ENCODE assay signal across 8 cellular contexts in the genomic region with DNA sequence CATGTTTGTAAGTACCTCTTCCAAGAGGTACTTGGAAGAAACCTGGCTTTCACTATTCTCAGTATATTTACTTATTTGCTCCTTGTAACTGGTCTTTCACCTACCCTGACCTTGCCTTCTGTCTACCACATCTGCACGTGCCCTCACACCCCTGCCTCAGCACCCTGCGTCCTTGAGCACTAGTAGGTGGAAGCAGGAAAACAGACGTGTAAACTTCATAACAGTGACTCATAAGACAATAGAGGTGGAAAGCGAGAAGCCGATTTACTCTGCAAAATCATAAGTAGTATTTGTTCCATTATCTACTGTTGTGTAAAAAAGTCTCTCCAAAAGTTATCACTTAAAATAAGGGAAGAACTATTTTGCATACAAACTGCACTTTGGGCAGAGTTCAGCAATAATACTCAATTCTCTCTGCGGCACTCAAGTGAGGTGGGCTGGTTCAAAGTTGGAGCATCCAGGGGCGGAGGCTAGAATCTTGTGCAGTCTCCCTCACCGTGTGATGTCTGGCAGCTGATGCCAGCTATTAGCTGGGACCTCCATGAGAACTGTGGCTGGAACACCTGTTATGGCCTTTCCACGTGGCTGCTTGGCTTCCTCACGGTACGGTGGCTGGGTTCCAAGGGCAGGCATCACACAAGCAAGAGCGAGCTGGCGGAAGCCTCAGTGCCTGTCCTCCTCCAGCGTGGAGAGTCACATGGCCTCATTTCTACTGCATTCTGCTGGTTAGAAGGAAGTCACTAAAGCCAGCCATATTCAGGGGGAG. TPM values are rescaled to one million over a fixed set of nuclear protein-coding genes. Genes with fewer than 3 reads are reported as not detected.
DNase-seq lines count a peak whose midpoint lies in the region; ATAC-seq and TF ChIP-seq lines count a peak whose summit lies in the region.

No MANE protein-coding gene starts in this region.

- peak; percentile 79 to 86 for DNase-seq in HL-60 (ENCODE audit: low read depth in 1 of 2, low spot score in 1 of 2)
- peak; percentile 45 to 79 (median 69) for DNase-seq in T-cell
- DNase-seq in anterior cingulate cortex (lab: John Stamatoyannopoulos, UW): peak in 51 of 58 donors; percentile 3 to 75 (median 35)
- DNase-seq in lower leg skin (ENCODE audit: low spot score in 2 of 2): peak; percentile 77 to 91
- DNase-seq in stimulated activated CD8-positive, alpha-beta memory T cell treated with anti-CD3 and anti-CD28 coated beads, Interleukin-4, amount 100 ng/mL, for 1 hour (ENCODE audit: low read depth in 2 of 2, low spot score in 1 of 2): peak; percentile 25 to 39
- no peak for DNase-seq in superior temporal gyrus (ENCODE audit: extremely low spot score)

- H3K4me3 ChIP-seq in HL-60 (replicated peaks; ENCODE audit: insufficient read depth, low read length): no peak overlapping the region
- no peak overlapping the region for H3K4me3 ChIP-seq in lower leg skin (ENCODE audit: low read depth, poor library complexity, severe bottlenecking)

- POLR2A ChIA-PET in T-cell (lab: Charles Lee): interaction anchor here (0.5 to 0.6 kb wide), 3 partner anchors 18 to 273 kb away, joined by 3 to 4 read pairs (median 3); no protein-coding TSS in a partner anchor

- peak overlapping the region; percentile 76 to 83 (median 79) for H3K4me3 Mint-ChIP-seq in T-cell

- peak overlapping the region; percentile 91 to 92 for H3K27ac Mint-ChIP-seq in T-cell

- CTCF ChIA-PET in T-cell (lab: Charles Lee): interaction anchor here in 1 of 2 donors (1.0 to 1.5 kb wide), 3 partner anchors 11 to 32 kb away, joined by 3 to 7 read pairs (median 3); no protein-coding TSS in a partner anchor

- WGBS in lower leg skin, 2 donors: 28 to 29% methylated on average over 14 of the region's 14 CpGs

- peaks cover 9% of the 10 kb centered on the region for H3K36me3 Mint-ChIP-seq in T-cell

- no peak for TF ChIP-seq POLR2A in lower leg skin (IDR thresholded peaks at IDR 0.05)

- no peaks in the 10 kb centered on the region for H3K27me3 ChIP-seq in HL-60 (ENCODE audit: insufficient read depth, poor library complexity, severe bottlenecking)

- ATAC-seq in GM18502 (IDR thresholded peaks at IDR 0.05; ENCODE audit: poor library complexity, unreplicated experiment) (peak; percentile 66), T-cell (replicated peaks in 1 of 4) (peak; percentile 96 to 97 (median 96)), GM18868 (IDR thresholded peaks at IDR 0.05; ENCODE audit: unreplicated experiment) (no peak)

- H3K27ac ChIP-seq in HL-60 (replicated peaks): peak overlapping the region; percentile 51

- H3K4me1 Mint-ChIP-seq in T-cell: peaks cover 67 to 80% (median 77%) of the 10 kb centered on the region in 3 donors

- H3K9me3 Mint-ChIP-seq in T-cell: no peaks in the 10 kb centered on the region

- no peaks in the 10 kb centered on the region for H3K27me3 Mint-ChIP-seq in T-cell

- intact Hi-C loops in lower leg skin (cut with DNase I; ENCODE audit: low total_unique reads): no loop called here

- no peak for TF ChIP-seq CTCF in HL-60 (IDR thresholded peaks at IDR 0.05; ENCODE audit: insufficient read depth, low read length)
- TF ChIP-seq CTCF in lower leg skin (IDR thresholded peaks at IDR 0.05): no peak

RNA-seq across cellular contexts. Expression of gene PACS1, which starts 30.4 kb away (rescaled TPM):
- total RNA-seq in T-cell (100 to 1,000 TPM; 222 to 268 (median 236) TPM), lower leg skin (10 to 100 TPM; 26.7 to 41.1 (median 32.4) TPM)

RNA-seq across cellular contexts. Expression of gene SF3B2, which starts 48.3 kb away (rescaled TPM):
- 100 to 1,000 TPM; 189 to 264 (median 224) TPM for total RNA-seq in T-cell
- 100 to 1,000 TPM in 3 of 4 donors, 10 to 100 TPM in 1; 94.3 to 160 (median 114) TPM for total RNA-seq in lower leg skin

RNA-seq across cellular contexts. Expression of gene GAL3ST3, which starts 51.5 kb away (rescaled TPM):
- total RNA-seq in T-cell (under 1 TPM in 1 of 5 donors, not detected in 4; 0.18 TPM), lower leg skin (not detected)

Comparison
In these comparisons a context has a peak if more than half of its experiments do, and no peak if none do; other contexts are left out.
1. RNA of gene PACS1, which starts 30.4 kb away (total RNA-seq): 222 to 268 TPM in T-cell; 26.7 to 41.1 TPM in lower leg skin; every median in the first group is over 4 times any median in the second.